In genomic region chr9:15426019-15426418, GRCh38 we compare ENCODE assay signal across 11 cellular contexts. TPM values are rescaled to one million over a fixed set of nuclear protein-coding genes. Genes with fewer than 3 reads are reported as not detected.
DNase-seq lines count a peak whose midpoint lies in the region; ATAC-seq, FAIRE-seq and TF ChIP-seq lines count a peak whose summit lies in the region.
"Had no signal": no experiment of that assay in that cellular context is flagged by ENCODE, and none has a peak within 500 bp of the region (broad histone marks: within the 10 kb centered on the region; RNA-seq: fewer than 3 reads in every experiment).

No MANE protein-coding gene starts in this region.

- no peak for TF ChIP-seq EP300 in K562 (IDR thresholded peaks at IDR 0.05; ENCODE audit: low read length)

- no peak overlapping the region for H3K4me3 ChIP-seq in K562
- H3K4me3 ChIP-seq: transverse colon had no signal

- H2AFZ ChIP-seq in K562 (ENCODE audit: low read depth, low read length) = no peak overlapping the region

- 22% methylated on average over 7 of the region's 8 CpGs for WGBS in K562 (ENCODE audit: insufficient coverage, low coverage, missing lambda C conversion rate)

- peaks cover 10 to 18% of the 10 kb centered on the region in 2 experiments; a peak in 4 of 5 replicates for H3K4me1 ChIP-seq in K562 (replicated peaks in 1 of 2; ENCODE audit: control insufficient read depth in 2 of 2, insufficient read depth in 2 of 2, low read length in 2 of 2)

- H3K9me1 ChIP-seq in K562 (ENCODE audit: control insufficient read depth, insufficient read depth, low read length) = peaks cover 2% of the 10 kb centered on the region

- H3K9me3 ChIP-seq in K562 (replicated peaks; ENCODE audit: control insufficient read depth, insufficient read depth, low read depth, low read length) = no peaks in the 10 kb centered on the region
- H3K9me3 ChIP-seq: transverse colon had no signal

- H3K36me3 ChIP-seq in K562 (ENCODE audit: control insufficient read depth, insufficient read depth, low read length) = peaks cover 53% of the 10 kb centered on the region

- TF ChIP-seq RAD21 in K562 (CRISPR knock-in tag; conservative IDR thresholded peaks at IDR 0.05 in 1 of 2, IDR thresholded peaks at IDR 0.05 in 1 of 2) = no peak

- H3K9ac ChIP-seq in K562 (ENCODE audit: insufficient read depth in 1 of 2, low read depth in 2 of 2, low read length in 2 of 2) = peak overlapping the region; percentile 9 to 43; a peak in 2 of 4 replicates

- FAIRE-seq in K562 (lab: Jason Lieb, UNC) = peak; percentile 77

- intact Hi-C loops in K562 (cut with micrococcal nuclease) = no loop called here

- CTCF ChIA-PET in K562 (lab: Yijun Ruan, JAX; ENCODE audit: low intra/inter-chr PET ratio) = no interaction called here

- in situ Hi-C loops in K562 (cut with MboI) = no loop called here

- DNase-seq in K562 (ENCODE audit: extremely low read depth in 1 of 4, low spot score in 3 of 4) (peak in 2 of 4 experiments; percentile 27 to 55), GM03348 (ENCODE audit: low spot score) (no peak), hippocampal formation (lab: John Stamatoyannopoulos, UW) (no peak), NCI-H146 (lab: John Stamatoyannopoulos, UW) (no peak), HPDE6-E6E7 (ENCODE audit: extremely low spot score) (no peak)
- DNase-seq: EL, NCI-H510A treated with DMSO at 0.1 percent for 48 hours, transverse colon had no signal

- TF ChIP-seq POLR2A in GM18505 (IDR thresholded peaks at IDR 0.05; ENCODE audit: borderline replicate concordance, extremely low read depth, insufficient read depth, insufficient read length) (no peak), K562 (conservative IDR thresholded peaks at IDR 0.05) (no peak)

- no peak for TF ChIP-seq CTCF in K562 (IDR thresholded peaks at IDR 0.05 in 2 of 3, conservative IDR thresholded peaks at IDR 0.05 in 1 of 3; ENCODE audit: insufficient read depth in 2 of 3, low read depth in 1 of 3, low read length in 3 of 3)

- no TSS peak for BruUV-seq in K562 (replicated peaks; lab: Mats Ljungman, UMichigan)

- H4K20me1 ChIP-seq in K562 (replicated peaks; ENCODE audit: control insufficient read depth, insufficient read depth, low read length) = no peaks in the 10 kb centered on the region

- H3K79me2 ChIP-seq in K562 (ENCODE audit: control insufficient read depth, insufficient read depth, low read length) = peaks cover 79% of the 10 kb centered on the region

- POLR2A ChIA-PET in K562 (lab: Yijun Ruan, JAX) = interaction anchor here (0.6 kb wide), 2 partner anchors 10 to 205 kb away, joined by 3 read pairs; no protein-coding TSS in a partner anchor

- H3K27me3 ChIP-seq in K562 (ENCODE audit: control insufficient read depth in 2 of 2, insufficient read depth in 2 of 2, low read length in 2 of 2) = no peaks in the 10 kb centered on the region
- H3K27me3 ChIP-seq: transverse colon had no signal

- peak overlapping the region; percentile 40; the same call in 2 of the 3 replicates for H3K27ac ChIP-seq in K562 (ENCODE audit: extremely low read depth, low read depth, low read length)
- H3K27ac ChIP-seq: transverse colon had no signal

- peak overlapping the region; percentile 60 for H3K4me2 ChIP-seq in K562 (ENCODE audit: insufficient read depth, low read length)

- ATAC-seq in GM18505 (IDR thresholded peaks at IDR 0.05; ENCODE audit: unreplicated experiment) (peak; percentile 44), GM21423 (IDR thresholded peaks at IDR 0.05; ENCODE audit: unreplicated experiment) (peak; percentile 45), HG03159 (IDR thresholded peaks at IDR 0.05; ENCODE audit: unreplicated experiment) (peak; percentile 42), K562 (peak; percentile 6; the same call in 1 of the 3 replicates)

TF ChIP-seq in K562, 482 proteins besides CTCF, POLR2A, EP300 and RAD21:
- 0 out of 4 replicates have a peak, but pooled peaks of 1 of the 2 experiments have one; percentile 34 for TF ChIP-seq FOXA3 (CRISPR knock-in tag; conservative IDR thresholded peaks at IDR 0.05 in 1 of 2, IDR thresholded peaks at IDR 0.05 in 1 of 2)
- peak in 1 of 2 experiments; percentile 26; a peak in 1 of 4 replicates for TF ChIP-seq FOXK2 (conservative IDR thresholded peaks at IDR 0.05 in 1 of 2, IDR thresholded peaks at IDR 0.05 in 1 of 2; ENCODE audit: low read depth in 2 of 2)
- no peak for TF ChIP-seq SMC3 (conservative IDR thresholded peaks at IDR 0.05; ENCODE audit: insufficient read depth, low read depth, low read length)
- TF ChIP-seq SMARCA4 (IDR thresholded peaks at IDR 0.05) = 0 out of 2 replicates have a peak, but pooled peaks have one; percentile 25
- TF ChIP-seq RCOR1 (IDR thresholded peaks at IDR 0.05; ENCODE audit: borderline replicate concordance in 1 of 2, low read depth in 2 of 2, low read length in 2 of 2) = peak in 1 of 2 experiments; percentile 16; a peak in 1 of 4 replicates
- TF ChIP-seq DPF2 (IDR thresholded peaks at IDR 0.05) = peak; percentile 59; the same call in 1 of the 2 replicates
TF ChIP-seq in K562: peak in this region for 5.

RNA-seq across cellular contexts. Expression of gene SNAPC3, which starts 3.3 kb away (rescaled TPM):
- 30.6 and 85.4 TPM in 2 replicates for total RNA-seq in K562 (2011; cell fraction: chromatin; rRNA removed; ENCODE audit: low replicate concordance)
- 16.7 and 19.3 TPM in 2 replicates for total RNA-seq in K562 (2011; cell fraction: nucleolus; rRNA removed)
- total RNA-seq in K562 (2011; cell fraction: nucleoplasm; rRNA removed) = 31.8 and 43.8 TPM in 2 replicates
- 20.4 and 21.9 TPM in 2 replicates for total RNA-seq in K562 (2014; rRNA removed)
- 19.3 and 20.5 TPM in 2 replicates for total RNA-seq in K562 (2014; rRNA removed; fragmentation: Illumina TruSeq; extraction: Trizol)
- total RNA-seq in K562 (2015; rRNA removed; fragmentation: Illumina TruSeq; extraction: Trizol) = 19.8 and 19.9 TPM in 2 replicates
- 13.4 and 16.0 TPM in 2 replicates for total RNA-seq in K562 (2021)
- 34.2 and 38.9 TPM in 2 replicates for polyA plus RNA-seq in K562 (2011; rRNA removed)
- polyA plus RNA-seq in K562 (2011; cell fraction: cytosol; rRNA removed) = 8.8 and 18.8 TPM in 2 replicates
- polyA plus RNA-seq in K562 (2011; cell fraction: nucleus; rRNA removed) = 23.9 and 32.3 TPM in 2 replicates
- polyA plus RNA-seq in K562 (2012) = 13.3 and 16.8 TPM in 2 replicates
- polyA plus RNA-seq in K562 (2014; fragmentation: Illumina TruSeq; extraction: Trizol) = 16.9 and 23.9 TPM in 2 replicates
- polyA plus RNA-seq in K562 (2014; fragmentation: Nextera tagmentation; extraction: Ambion mirVana) = 1 to 10 TPM; 2.3 to 3.4 TPM
- polyA plus RNA-seq in K562 (2014; rRNA removed) = 17.6 and 21.4 TPM in 2 replicates
- 36.4 and 41.7 TPM in 2 replicates for polyA minus RNA-seq in K562 (2011; rRNA and poly(A)+ RNA removed)
- 14.5 and 15.0 TPM in 2 replicates for polyA minus RNA-seq in K562 (2011; cell fraction: cytosol; rRNA and poly(A)+ RNA removed)
- polyA minus RNA-seq in K562 (2011; cell fraction: nucleus; rRNA and poly(A)+ RNA removed) = 18.2 and 34.2 TPM in 2 replicates
